8 cellular contexts compared by ENCODE assay signal in genomic region chr10:103854687-103855423, GRCh38. TPM values are rescaled to one million over a fixed set of nuclear protein-coding genes. Genes with fewer than 3 reads are reported as not detected.
A peak's percentile ranks its signal among the peaks of the same experiment; 100 is the strongest.
DNase-seq lines count a peak whose midpoint lies in the region; ATAC-seq and TF ChIP-seq lines count a peak whose summit lies in the region.

No MANE protein-coding gene starts in this region.

- peak overlapping the region; percentile 46 for H2AFZ ChIP-seq in neural cell (ENCODE audit: low read depth, low read length)

- H3K4me2 ChIP-seq in neural cell (ENCODE audit: low read length), result peak overlapping the region; percentile 81

- H3K36me3 Mint-ChIP-seq in activated CD4-positive, alpha-beta memory T cell treated with anti-CD3 and anti-CD28 coated beads, Interleukin-2, amount 10 ng/mL, durations not matched to agents 7 days and 5 days (ENCODE audit: low read depth), result no peaks in the 10 kb centered on the region

- no peak for ATAC-seq in GM21528 (IDR thresholded peaks at IDR 0.05; ENCODE audit: low FRiP score, unreplicated experiment)

- peaks cover 15% of the 10 kb centered on the region for H3K4me1 Mint-ChIP-seq in activated CD4-positive, alpha-beta memory T cell treated with anti-CD3 and anti-CD28 coated beads, Interleukin-2, amount 10 ng/mL, durations not matched to agents 7 days and 5 days

- DNase-seq in NCI-H82 (lab: John Stamatoyannopoulos, UW) (peak; percentile 55), NCI-H82 treated with DMSO at 0.1 percent for 48 hours (lab: John Stamatoyannopoulos, UW; ENCODE audit: unreplicated experiment) (no peak), fibroblast of pulmonary artery (ENCODE audit: low read depth) (no peak), COR-L47 (lab: John Stamatoyannopoulos, UW) (no peak), DMS79 treated with DMSO at 0.1 percent for 48 hours (lab: John Stamatoyannopoulos, UW) (no peak)
- peak; percentile 29 for DNase-seq in activated CD4-positive, alpha-beta memory T cell treated with anti-CD3 and anti-CD28 coated beads, Interleukin-2, amount 10 ng/mL, durations not matched to agents 7 days and 5 days

- H3K36me3 ChIP-seq in neural cell (ENCODE audit: insufficient read depth, low read length), result no peaks in the 10 kb centered on the region

- H3K27ac ChIP-seq in neural cell (ENCODE audit: low read length), result peak overlapping the region; percentile 68

- no peaks in the 10 kb centered on the region for H3K9me3 ChIP-seq in neural cell (ENCODE audit: low read length)

- H3K4me3 ChIP-seq in fibroblast of pulmonary artery (replicated peaks; ENCODE audit: low read depth, low read length) (peak overlapping the region; percentile 62), neural cell (ENCODE audit: low read length) (peak overlapping the region; percentile 92)

- peaks cover 71% of the 10 kb centered on the region for H3K27me3 Mint-ChIP-seq in activated CD4-positive, alpha-beta memory T cell treated with anti-CD3 and anti-CD28 coated beads, Interleukin-2, amount 10 ng/mL, durations not matched to agents 7 days and 5 days

- H3K9ac ChIP-seq in neural cell (ENCODE audit: low read length), result peak overlapping the region; percentile 80

- no peaks in the 10 kb centered on the region for H4K20me1 ChIP-seq in neural cell (ENCODE audit: insufficient read depth)

- CTCF ChIA-PET in activated CD4-positive, alpha-beta memory T cell treated with anti-CD3 and anti-CD28 coated beads, Interleukin-2, amount 10 ng/mL, durations not matched to agents 7 days and 5 days (lab: Charles Lee), result interaction anchor here (0.6 to 5.3 kb wide), 14 partner anchors 9 to 158 kb away, joined by 3 to 45 read pairs (median 4); no protein-coding TSS in a partner anchor

- no peak for TF ChIP-seq RAD21 in neural cell (conservative IDR thresholded peaks at IDR 0.05)

- TF ChIP-seq EP300 in neural cell (conservative IDR thresholded peaks at IDR 0.05; ENCODE audit: poor library complexity, severe bottlenecking), result no peak

- peak overlapping the region; percentile 75 for H3K4me3 Mint-ChIP-seq in activated CD4-positive, alpha-beta memory T cell treated with anti-CD3 and anti-CD28 coated beads, Interleukin-2, amount 10 ng/mL, durations not matched to agents 7 days and 5 days

- H3K9me3 Mint-ChIP-seq in activated CD4-positive, alpha-beta memory T cell treated with anti-CD3 and anti-CD28 coated beads, Interleukin-2, amount 10 ng/mL, durations not matched to agents 7 days and 5 days, result no peaks in the 10 kb centered on the region

- POLR2A ChIA-PET in activated CD4-positive, alpha-beta memory T cell treated with anti-CD3 and anti-CD28 coated beads, Interleukin-2, amount 10 ng/mL, durations not matched to agents 7 days and 5 days (lab: Charles Lee), result interaction anchor here (0.6 to 2.3 kb wide), 9 partner anchors 9 to 267 kb away, joined by 3 to 10 read pairs (median 5); partner anchors contain the start of gene SFR1

- peaks cover 14% of the 10 kb centered on the region for H3K79me2 ChIP-seq in neural cell (replicated peaks; ENCODE audit: insufficient read depth, low read length)

- no peaks in the 10 kb centered on the region for H3K9me2 ChIP-seq in neural cell (ENCODE audit: insufficient read depth, low read length)

- no peaks in the 10 kb centered on the region for H3K27me3 ChIP-seq in neural cell (ENCODE audit: insufficient read depth, low read depth, low read length)

- H3F3A ChIP-seq in neural cell (ENCODE audit: insufficient read depth, low read length, poor library complexity, severe bottlenecking), result no peaks in the 10 kb centered on the region

- no peak overlapping the region for H3K27ac Mint-ChIP-seq in activated CD4-positive, alpha-beta memory T cell treated with anti-CD3 and anti-CD28 coated beads, Interleukin-2, amount 10 ng/mL, durations not matched to agents 7 days and 5 days

- TF ChIP-seq CTCF in fibroblast of pulmonary artery (IDR thresholded peaks at IDR 0.05; ENCODE audit: low read length, missing control alignments) (peak; percentile 19), neural cell (IDR thresholded peaks at IDR 0.05; ENCODE audit: poor library complexity, severe bottlenecking) (peak; percentile 62)

TF ChIP-seq in neural cell, 6 proteins besides CTCF, POLR2A, EP300 and RAD21:
- TF ChIP-seq MXI1 (conservative IDR thresholded peaks at IDR 0.05; ENCODE audit: poor library complexity, severe bottlenecking) (no peak), SMC3 (conservative IDR thresholded peaks at IDR 0.05; ENCODE audit: poor library complexity) (peak; percentile 1), TAF1 (IDR thresholded peaks at IDR 0.05; ENCODE audit: low read depth) (peak; percentile 59), EZH2 (IDR thresholded peaks at IDR 0.05; ENCODE audit: borderline replicate concordance, insufficient read depth, low read length, poor library complexity, severe bottlenecking) (no peak), POLR2AphosphoS5 (IDR thresholded peaks at IDR 0.05) (peak; percentile 24), REST (IDR thresholded peaks at IDR 0.05; ENCODE audit: borderline replicate concordance) (peak; percentile 14)

RNA-seq across cellular contexts. Expression of gene SH3PXD2A, which starts 0.5 kb away (rescaled TPM):
- 10 to 100 TPM; 16.5 to 17.9 TPM for total RNA-seq in activated CD4-positive, alpha-beta memory T cell treated with anti-CD3 and anti-CD28 coated beads, Interleukin-2, amount 10 ng/mL, durations not matched to agents 7 days and 5 days
- 5.2 and 8.0 TPM in 2 replicates for polyA plus RNA-seq in neural cell
- 11.2 and 12.6 TPM in 2 replicates for polyA minus RNA-seq in neural cell

Comparison
In these comparisons a context has a peak if more than half of its experiments do, and no peak if none do; other contexts are left out.
1. DNase-seq: peak in NCI-H82 (single experiment) and activated CD4-positive, alpha-beta memory T cell treated with anti-CD3 and anti-CD28 coated beads, Interleukin-2, amount 10 ng/mL, durations not matched to agents 7 days and 5 days (single experiment); none in NCI-H82 treated with DMSO at 0.1 percent for 48 hours (single experiment), fibroblast of pulmonary artery (single experiment), COR-L47 (single experiment) and DMS79 treated with DMSO at 0.1 percent for 48 hours (single experiment).